ENCODE assay signal across 23 cellular contexts in the genomic region with DNA sequence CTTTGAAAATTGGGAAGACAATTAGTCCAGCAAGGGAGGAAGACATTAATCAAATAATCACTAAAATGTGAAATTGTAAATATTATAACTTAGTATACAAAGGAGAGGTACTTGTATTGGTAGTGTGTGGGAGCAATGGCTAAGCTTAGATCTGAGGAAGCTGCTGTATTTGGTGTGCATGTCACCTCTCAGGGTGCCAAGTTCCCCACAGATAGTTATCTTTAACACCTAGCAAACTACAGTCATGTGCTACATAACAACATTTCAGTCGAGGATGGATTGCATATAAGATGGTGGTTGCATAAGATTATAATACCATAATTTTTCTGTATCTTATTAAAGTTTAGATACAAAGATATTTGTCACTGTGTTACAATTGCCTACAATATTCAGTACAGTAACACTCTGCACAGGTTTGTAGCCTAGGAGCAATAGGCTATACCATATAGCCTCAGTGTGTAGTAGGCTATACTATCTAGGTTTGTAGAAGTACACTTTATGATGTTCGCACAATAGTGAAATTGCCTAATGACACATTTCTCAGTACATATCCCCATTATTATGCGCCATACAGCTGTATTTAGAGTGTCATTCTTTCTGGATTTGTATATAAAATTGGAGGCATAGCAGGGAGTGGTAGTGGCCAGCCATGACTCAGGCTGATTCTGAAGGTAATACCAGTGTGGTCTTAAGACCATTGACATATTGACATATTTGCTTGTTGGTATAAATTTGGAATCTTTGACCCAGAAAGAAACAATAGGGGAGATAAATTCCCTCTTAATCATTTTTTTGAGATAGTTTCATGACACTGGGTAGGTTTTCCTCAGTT.
"Had no signal": no experiment of that assay in that cellular context is flagged by ENCODE, and none has a peak within 500 bp of the region (broad histone marks: within the 10 kb centered on the region; RNA-seq: fewer than 3 reads in every experiment).

No MANE protein-coding gene starts in this region.

- H3K36me3 ChIP-seq: colonic mucosa, left ventricle myocardium inferior, lower lobe of right lung, neutrophil, right atrium auricular region, tibial nerve, upper lobe of right lung had no signal

- H3K27me3 Mint-ChIP-seq: memory B cell; naive B cell; stimulated activated memory B cell treated with anti-CD40 and anti-IgM and Interleukin-4, amounts not matched to agents 10 μg/mL and 1 μg/mL and 100 μg/mL, for 72 hours; stimulated activated naive CD8-positive, alpha-beta T cell treated with anti-CD3 and anti-CD28 coated beads, Interleukin-15, Interleukin-2, amounts not matched to agents 100 ng/mL and 50 ng/mL, for 24 hours had no signal

- H3K9me3 ChIP-seq: colonic mucosa, lower lobe of right lung, neutrophil, right atrium auricular region, testis, tibial nerve, upper lobe of right lung had no signal

- H3K27me3 ChIP-seq: colonic mucosa, foreskin keratinocyte, neutrophil, right atrium auricular region, testis, tibial nerve, upper lobe of right lung had no signal

- H3K27ac ChIP-seq: colonic mucosa, foreskin keratinocyte, left ventricle myocardium inferior, lower lobe of right lung, neutrophil, right atrium auricular region, testis, tibial nerve, upper lobe of right lung had no signal

- H3K4me3 ChIP-seq: colonic mucosa, left ventricle myocardium inferior, lower lobe of right lung, right atrium auricular region, testis, tibial nerve, upper lobe of right lung had no signal

- H3K4me1 ChIP-seq: colonic mucosa, foreskin keratinocyte, left ventricle myocardium inferior, lower lobe of right lung, right atrium auricular region, testis, tibial nerve, upper lobe of right lung had no signal

- H3K9me3 Mint-ChIP-seq: endodermal cell; memory B cell; stimulated activated memory B cell treated with anti-CD40 and anti-IgM and Interleukin-4, amounts not matched to agents 10 μg/mL and 1 μg/mL and 100 μg/mL, for 72 hours; stimulated activated naive CD8-positive, alpha-beta T cell treated with anti-CD3 and anti-CD28 coated beads, Interleukin-15, Interleukin-2, amounts not matched to agents 100 ng/mL and 50 ng/mL, for 24 hours had no signal

- FAIRE-seq: endothelial cell of umbilical vein, kidney, small intestine had no signal

- H3K36me3 Mint-ChIP-seq: memory B cell; naive B cell; stimulated activated memory B cell treated with anti-CD40 and anti-IgM and Interleukin-4, amounts not matched to agents 10 μg/mL and 1 μg/mL and 100 μg/mL, for 72 hours had no signal

- H3K4me3 Mint-ChIP-seq: endodermal cell; memory B cell; naive B cell; stimulated activated memory B cell treated with anti-CD40 and anti-IgM and Interleukin-4, amounts not matched to agents 10 μg/mL and 1 μg/mL and 100 μg/mL, for 72 hours; stimulated activated naive CD8-positive, alpha-beta T cell treated with anti-CD3 and anti-CD28 coated beads, Interleukin-15, Interleukin-2, amounts not matched to agents 100 ng/mL and 50 ng/mL, for 24 hours had no signal

- H3K27ac Mint-ChIP-seq: endodermal cell; memory B cell; naive B cell; stimulated activated memory B cell treated with anti-CD40 and anti-IgM and Interleukin-4, amounts not matched to agents 10 μg/mL and 1 μg/mL and 100 μg/mL, for 72 hours; stimulated activated naive CD8-positive, alpha-beta T cell treated with anti-CD3 and anti-CD28 coated beads, Interleukin-15, Interleukin-2, amounts not matched to agents 100 ng/mL and 50 ng/mL, for 24 hours had no signal

- H3K4me1 Mint-ChIP-seq: endodermal cell; memory B cell; naive B cell; stimulated activated memory B cell treated with anti-CD40 and anti-IgM and Interleukin-4, amounts not matched to agents 10 μg/mL and 1 μg/mL and 100 μg/mL, for 72 hours had no signal

- DNase-seq: colonic mucosa; dermis blood vessel endothelial cell; endodermal cell; erythroblast; foreskin keratinocyte; kidney; left cardiac atrium; left ventricle myocardium inferior; lower lobe of right lung; naive B cell; posterior cingulate gyrus; small intestine; stimulated activated CD4-positive, alpha-beta T cell treated with anti-CD3 and anti-CD28 coated beads, Interleukin-12 subunit alpha, Interleukin-12 subunit beta, amount 100 ng/mL, for 4 hours; stimulated activated CD4-positive, alpha-beta T cell treated with anti-CD3 and anti-CD28 coated beads, Interleukin-2, amount 100 ng/mL, for 48 hours; testis; upper lobe of right lung had no signal

- ATAC-seq: foreskin keratinocyte; left cardiac atrium; lower lobe of right lung; stimulated activated memory B cell treated with anti-CD40 and anti-IgM and Interleukin-4, amounts not matched to agents 10 μg/mL and 1 μg/mL and 100 μg/mL, for 72 hours; upper lobe of right lung had no signal
